ENCODE assay signal across 25 cellular contexts in genomic region chr13:91216928-91217700, GRCh38.
DNase-seq lines count a peak whose midpoint lies in the region; ATAC-seq and TF ChIP-seq lines count a peak whose summit lies in the region.
"Had no signal": no experiment of that assay in that cellular context is flagged by ENCODE, and none has a peak within 500 bp of the region (broad histone marks: within the 10 kb centered on the region; RNA-seq: fewer than 3 reads in every experiment).

No MANE protein-coding gene starts in this region.

- H3K9me3 ChIP-seq in smooth muscle cell (replicated peaks; ENCODE audit: low read depth), result no peaks in the 10 kb centered on the region
- H3K9me3 ChIP-seq: heart left ventricle, left ventricle myocardium inferior, thoracic aorta had no signal

- H3K4me2 ChIP-seq in smooth muscle cell, result peak overlapping the region; percentile 33
- H3K4me2 ChIP-seq: KMS-11 had no signal

- CTCF ChIA-PET in activated CD8-positive, alpha-beta memory T cell treated with anti-CD3 and anti-CD28 coated beads, Interleukin-2, amount 10 ng/mL, durations not matched to agents 7 days and 5 days (lab: Charles Lee), result no interaction called here

- no peaks in the 10 kb centered on the region for H3K36me3 Mint-ChIP-seq in activated CD8-positive, alpha-beta memory T cell treated with anti-CD3 and anti-CD28 coated beads, Interleukin-2, amount 10 ng/mL, durations not matched to agents 7 days and 5 days
- H3K36me3 Mint-ChIP-seq: natural killer cell had no signal

- no peak overlapping the region for H3K9ac ChIP-seq in smooth muscle cell (ENCODE audit: low read depth)
- H3K9ac ChIP-seq: KMS-11 had no signal

- no peak overlapping the region for H3K4me3 Mint-ChIP-seq in activated CD8-positive, alpha-beta memory T cell treated with anti-CD3 and anti-CD28 coated beads, Interleukin-2, amount 10 ng/mL, durations not matched to agents 7 days and 5 days
- H3K4me3 Mint-ChIP-seq: central memory CD8-positive, alpha-beta T cell; HFFc6; natural killer cell had no signal

- H4K20me1 ChIP-seq in smooth muscle cell (ENCODE audit: low read depth), result no peaks in the 10 kb centered on the region

- H3K36me3 ChIP-seq in smooth muscle cell (ENCODE audit: low read depth), result no peaks in the 10 kb centered on the region
- H3K36me3 ChIP-seq: heart left ventricle, left ventricle myocardium inferior, thoracic aorta had no signal

- H3K4me1 ChIP-seq in smooth muscle cell (ENCODE audit: low read depth), result peaks cover 47% of the 10 kb centered on the region
- H3K4me1 ChIP-seq: heart left ventricle, left ventricle myocardium inferior had no signal

- H3K27ac ChIP-seq in smooth muscle cell (ENCODE audit: low read depth), result no peak overlapping the region
- H3K27ac ChIP-seq: heart left ventricle, KMS-11, left ventricle myocardium inferior, thoracic aorta had no signal

- peak overlapping the region; percentile 57 for H2AFZ ChIP-seq in smooth muscle cell (ENCODE audit: low read depth)

- H3K4me3 ChIP-seq in smooth muscle cell, result no peak overlapping the region
- H3K4me3 ChIP-seq: heart left ventricle, left ventricle myocardium inferior, thoracic aorta had no signal

- ATAC-seq in activated CD8-positive, alpha-beta memory T cell treated with anti-CD3 and anti-CD28 coated beads, Interleukin-2, amount 10 ng/mL, durations not matched to agents 7 days and 5 days, result no peak
- ATAC-seq in HG03571 (IDR thresholded peaks at IDR 0.05; ENCODE audit: unreplicated experiment), result no peak
- ATAC-seq: heart left ventricle; natural killer cell; sciatic nerve; stimulated activated naive CD8-positive, alpha-beta T cell treated with anti-CD3 and anti-CD28 coated beads, Interleukin-15, Interleukin-2, amounts not matched to agents 100 U/mL and 50 U/mL, for 24 hours had no signal

- no peaks in the 10 kb centered on the region for H3K9me3 Mint-ChIP-seq in activated CD8-positive, alpha-beta memory T cell treated with anti-CD3 and anti-CD28 coated beads, Interleukin-2, amount 10 ng/mL, durations not matched to agents 7 days and 5 days (ENCODE audit: low read depth)
- H3K9me3 Mint-ChIP-seq: central memory CD8-positive, alpha-beta T cell; natural killer cell had no signal

- H3K27ac Mint-ChIP-seq in activated CD8-positive, alpha-beta memory T cell treated with anti-CD3 and anti-CD28 coated beads, Interleukin-2, amount 10 ng/mL, durations not matched to agents 7 days and 5 days, result no peak overlapping the region
- H3K27ac Mint-ChIP-seq: HFFc6, natural killer cell had no signal

- H3F3A ChIP-seq in smooth muscle cell (ENCODE audit: low read depth), result no peaks in the 10 kb centered on the region

- H3K27me3 ChIP-seq in smooth muscle cell (ENCODE audit: low read depth), result no peaks in the 10 kb centered on the region

- no peaks in the 10 kb centered on the region for H3K79me2 ChIP-seq in smooth muscle cell (ENCODE audit: low read depth)

- no peak for TF ChIP-seq CTCF in smooth muscle cell (IDR thresholded peaks at IDR 0.05; ENCODE audit: borderline replicate concordance, insufficient read depth, poor library complexity, severe bottlenecking)

- peak; percentile 95 for DNase-seq in NCI-H146 (lab: John Stamatoyannopoulos, UW)
- DNase-seq in SK-N-DZ (ENCODE audit: low spot score), result peak; percentile 63
- DNase-seq in iPS-NIHi7 (ENCODE audit: extremely low spot score), result peak; percentile 30
- DNase-seq in smooth muscle cell (lab: John Stamatoyannopoulos, UW; ENCODE audit: unreplicated experiment), result no peak
- no peak for DNase-seq in activated CD8-positive, alpha-beta memory T cell treated with anti-CD3 and anti-CD28 coated beads, Interleukin-2, amount 10 ng/mL, durations not matched to agents 7 days and 5 days
- DNase-seq in LoVo (ENCODE audit: low spot score), result no peak
- DNase-seq: activated CD4-positive, alpha-beta T cell treated with anti-CD3 and anti-CD28 coated beads, Interleukin-2, amount 50 U/mL, for 4 hours; activated CD4-positive, CD25-positive, alpha-beta regulatory T cell; C1 segment of cervical spinal cord; heart left ventricle; HFFc6; left ventricle myocardium inferior; natural killer cell; NCI-H1694; NCI-H526 treated with DMSO at 0.1 percent for 48 hours; OCI-M1; Right ventricle myocardium superior; stimulated activated naive CD8-positive, alpha-beta T cell treated with anti-CD3 and anti-CD28 coated beads, Interleukin-15, Interleukin-2, amounts not matched to agents 100 U/mL and 50 U/mL, for 24 hours; SW 1271; T1000 had no signal

- peaks cover 14% of the 10 kb centered on the region for H3K27me3 Mint-ChIP-seq in activated CD8-positive, alpha-beta memory T cell treated with anti-CD3 and anti-CD28 coated beads, Interleukin-2, amount 10 ng/mL, durations not matched to agents 7 days and 5 days

- WGBS in smooth muscle cell (ENCODE audit: low lambda C conversion rate), result 42% methylated on average over 12 of the region's 12 CpGs

- H3K4me1 Mint-ChIP-seq in activated CD8-positive, alpha-beta memory T cell treated with anti-CD3 and anti-CD28 coated beads, Interleukin-2, amount 10 ng/mL, durations not matched to agents 7 days and 5 days, result no peaks in the 10 kb centered on the region
- H3K4me1 Mint-ChIP-seq: central memory CD8-positive, alpha-beta T cell; natural killer cell had no signal

Comparison
In these comparisons a context has a peak if more than half of its experiments do, and no peak if none do; other contexts are left out.
1. DNase-seq: peak in NCI-H146 (single experiment), SK-N-DZ (single experiment) and iPS-NIHi7 (single experiment); none in smooth muscle cell (single experiment), activated CD8-positive, alpha-beta memory T cell treated with anti-CD3 and anti-CD28 coated beads, Interleukin-2, amount 10 ng/mL, durations not matched to agents 7 days and 5 days (single experiment) and LoVo (single experiment).